Comparison of ENCODE assay signal across 20 cellular contexts in the genomic region with DNA sequence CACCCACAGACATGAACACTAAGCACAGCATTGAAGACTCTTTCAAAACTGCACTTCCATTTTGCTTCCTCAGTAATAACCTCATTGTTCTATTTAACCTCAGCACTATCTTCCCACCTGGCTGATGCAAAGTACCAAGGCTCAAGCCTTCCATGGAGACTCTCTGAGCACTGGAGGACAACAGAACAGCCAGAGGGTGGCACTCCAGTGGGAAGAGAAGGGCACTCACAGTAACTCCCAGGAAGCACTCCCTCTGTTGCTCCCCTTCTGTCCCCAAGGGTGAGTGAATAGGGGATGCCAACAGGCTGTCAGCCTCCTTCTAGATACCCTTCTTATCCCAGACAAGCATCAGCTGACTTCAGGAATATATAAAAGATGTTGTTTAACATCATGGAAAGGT.
"Had no signal": no experiment of that assay in that cellular context is flagged by ENCODE, and none has a peak within 500 bp of the region (broad histone marks: within the 10 kb centered on the region; RNA-seq: fewer than 3 reads in every experiment).

No MANE protein-coding gene starts in this region.

- H3K4me1 Mint-ChIP-seq: activated T-helper 17 cell treated with anti-CD3 and anti-CD28 coated beads, Interleukin-2, amount 50 U/mL, for 72 hours had no signal

- ATAC-seq: activated T-helper 17 cell treated with anti-CD3 and anti-CD28 coated beads, Interleukin-2, amount 50 U/mL, for 72 hours; heart right ventricle; left lobe of liver; sciatic nerve had no signal

- H3K9me3 Mint-ChIP-seq: activated naive CD4-positive, alpha-beta T cell treated with anti-CD3 and anti-CD28 coated beads, Interleukin-2, amount 10 ng/mL, durations not matched to agents 7 days and 5 days; activated T-helper 17 cell treated with anti-CD3 and anti-CD28 coated beads, Interleukin-2, amount 50 U/mL, for 72 hours; stimulated activated naive CD8-positive, alpha-beta T cell treated with anti-CD3 and anti-CD28 coated beads, Interleukin-15, Interleukin-2, amounts not matched to agents 100 ng/mL and 50 ng/mL, for 24 hours had no signal

- H3K36me3 ChIP-seq: cardiac muscle cell, colonic mucosa had no signal

- H3K4me3 ChIP-seq: cardiac muscle cell, colonic mucosa, heart right ventricle, testis had no signal

- FAIRE-seq: endothelial cell of umbilical vein, frontal cortex, islet of Langerhans had no signal

- H3K27me3 ChIP-seq: colonic mucosa, testis had no signal

- H3K9me3 ChIP-seq: colonic mucosa, heart right ventricle, SK-N-SH, testis had no signal

- DNase-seq: activated CD4-positive, alpha-beta T cell treated with anti-CD3 and anti-CD28 coated beads for 4 hours; activated naive CD4-positive, alpha-beta T cell treated with anti-CD3 and anti-CD28 coated beads, Interleukin-2, amount 10 ng/mL, durations not matched to agents 7 days and 5 days; colonic mucosa; effector CD4-positive, alpha-beta T cell; heart right ventricle; SK-N-SH; stimulated activated CD4-positive, alpha-beta T cell treated with anti-CD3 and anti-CD28 coated beads, Interleukin-12 subunit alpha, Interleukin-12 subunit beta, amount 100 ng/mL, for 4 hours; T-helper 1 cell; testis had no signal

- H3K9ac ChIP-seq: SK-N-SH had no signal

- H3K4me3 Mint-ChIP-seq: activated naive CD4-positive, alpha-beta T cell treated with anti-CD3 and anti-CD28 coated beads, Interleukin-2, amount 10 ng/mL, durations not matched to agents 7 days and 5 days; activated T-helper 17 cell treated with anti-CD3 and anti-CD28 coated beads, Interleukin-2, amount 50 U/mL, for 72 hours; memory B cell; stimulated activated naive CD8-positive, alpha-beta T cell treated with anti-CD3 and anti-CD28 coated beads, Interleukin-15, Interleukin-2, amounts not matched to agents 100 ng/mL and 50 ng/mL, for 24 hours had no signal

- H3K36me3 Mint-ChIP-seq: activated naive CD4-positive, alpha-beta T cell treated with anti-CD3 and anti-CD28 coated beads, Interleukin-2, amount 10 ng/mL, durations not matched to agents 7 days and 5 days; memory B cell had no signal

- H3K27ac ChIP-seq: cardiac muscle cell, colonic mucosa, testis, VCaP had no signal

- H3K4me2 ChIP-seq: SK-N-SH had no signal

- H3K27ac Mint-ChIP-seq: activated naive CD4-positive, alpha-beta T cell treated with anti-CD3 and anti-CD28 coated beads, Interleukin-2, amount 10 ng/mL, durations not matched to agents 7 days and 5 days; activated T-helper 17 cell treated with anti-CD3 and anti-CD28 coated beads, Interleukin-2, amount 50 U/mL, for 72 hours; memory B cell; progenitor cell of endocrine pancreas; stimulated activated naive CD8-positive, alpha-beta T cell treated with anti-CD3 and anti-CD28 coated beads, Interleukin-15, Interleukin-2, amounts not matched to agents 100 ng/mL and 50 ng/mL, for 24 hours had no signal
